ENCODE assay signal across 25 cellular contexts in the genomic region with DNA sequence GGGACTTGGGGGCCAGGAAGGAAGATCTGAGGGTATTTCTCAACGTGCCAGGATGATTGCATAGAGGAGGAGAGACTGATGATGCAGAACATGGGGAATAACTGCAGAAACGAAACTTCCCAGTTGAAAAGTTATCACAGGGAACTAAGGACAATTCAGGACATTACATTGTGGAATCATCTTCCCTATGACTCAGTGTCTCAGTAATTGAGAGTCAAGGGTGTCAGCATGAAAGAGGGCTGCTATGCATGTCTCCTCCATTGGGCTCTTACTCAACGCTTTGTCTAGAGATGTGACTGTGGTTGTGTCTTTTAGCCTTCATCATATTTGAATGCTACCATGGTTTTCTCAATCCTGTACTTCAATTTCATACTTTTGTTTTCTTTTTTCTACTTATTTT. TPM values are rescaled to one million over a fixed set of nuclear protein-coding genes. Genes with fewer than 3 reads are reported as not detected.
A peak's percentile ranks its signal among the peaks of the same experiment; 100 is the strongest.
DNase-seq lines count a peak whose midpoint lies in the region; ATAC-seq, FAIRE-seq and TF ChIP-seq lines count a peak whose summit lies in the region.
"Had no signal": no experiment of that assay in that cellular context is flagged by ENCODE, and none has a peak within 500 bp of the region (broad histone marks: within the 10 kb centered on the region; RNA-seq: fewer than 3 reads in every experiment).

No MANE protein-coding gene starts in this region.

- H3K9me3 ChIP-seq in transverse colon = no peaks in the 10 kb centered on the region
- H3K9me3 ChIP-seq: ovary, sigmoid colon had no signal

- peak; percentile 38 for ATAC-seq in foreskin keratinocyte
- ATAC-seq in activated T-helper 17 cell treated with anti-CD3 and anti-CD28 coated beads, Interleukin-2, amount 50 U/mL, for 72 hours (replicated peaks) = no peak
- ATAC-seq: naive thymus-derived CD8-positive, alpha-beta T cell; SK-N-SH treated with all-trans-retinoic acid at 6 μM for 48 hours had no signal

- peak; percentile 95 for FAIRE-seq in RCC 7860 (lab: Jason Lieb, UNC)
- FAIRE-seq in urothelium cell line (lab: Jason Lieb, UNC) = no peak
- FAIRE-seq: GM18507 had no signal

- no peaks in the 10 kb centered on the region for H3K36me3 ChIP-seq in transverse colon
- H3K36me3 ChIP-seq: ovary, sigmoid colon, WERI-Rb-1 had no signal

- WGBS in transverse colon (ENCODE audit: low coverage in 1 of 2), 2 donors = 60 to 72% methylated on average over 3 of the region's 3 CpGs

- in situ Hi-C loops in transverse colon (cut with MboI; ENCODE audit: low pct_ligation_motif_present in 1 of 4, low pct_unique_long_range_greater_than_20kb in 1 of 4, low sequenced_read_pairs in 3 of 4) = no loop called here

- intact Hi-C loops in transverse colon (cut with DNase I; ENCODE audit: low total_unique reads) = no loop called here

- H3K27me3 Mint-ChIP-seq in activated T-helper 17 cell treated with anti-CD3 and anti-CD28 coated beads, Interleukin-2, amount 50 U/mL, for 72 hours = peaks cover 3% of the 10 kb centered on the region
- H3K27me3 Mint-ChIP-seq: activated naive CD8-positive, alpha-beta T cell treated with anti-CD3 and anti-CD28 coated beads, Interleukin-2, amount 10 ng/mL, durations not matched to agents 7 days and 5 days; IgD-negative memory B cell had no signal

- no peak overlapping the region for H3K4me3 ChIP-seq in transverse colon
- H3K4me3 ChIP-seq: ovary, sigmoid colon had no signal

- H3K27ac Mint-ChIP-seq in activated T-helper 17 cell treated with anti-CD3 and anti-CD28 coated beads, Interleukin-2, amount 50 U/mL, for 72 hours = no peak overlapping the region
- H3K27ac Mint-ChIP-seq: activated naive CD8-positive, alpha-beta T cell treated with anti-CD3 and anti-CD28 coated beads, Interleukin-2, amount 10 ng/mL, durations not matched to agents 7 days and 5 days; IgD-negative memory B cell; naive thymus-derived CD8-positive, alpha-beta T cell had no signal

- peaks cover 3% of the 10 kb centered on the region for H3K9me3 Mint-ChIP-seq in activated T-helper 17 cell treated with anti-CD3 and anti-CD28 coated beads, Interleukin-2, amount 50 U/mL, for 72 hours
- H3K9me3 Mint-ChIP-seq: activated naive CD8-positive, alpha-beta T cell treated with anti-CD3 and anti-CD28 coated beads, Interleukin-2, amount 10 ng/mL, durations not matched to agents 7 days and 5 days had no signal

- H3K36me3 Mint-ChIP-seq in activated T-helper 17 cell treated with anti-CD3 and anti-CD28 coated beads, Interleukin-2, amount 50 U/mL, for 72 hours (ENCODE audit: low read depth) = no peaks in the 10 kb centered on the region
- H3K36me3 Mint-ChIP-seq: activated naive CD8-positive, alpha-beta T cell treated with anti-CD3 and anti-CD28 coated beads, Interleukin-2, amount 10 ng/mL, durations not matched to agents 7 days and 5 days; IgD-negative memory B cell; naive thymus-derived CD8-positive, alpha-beta T cell had no signal

- TF ChIP-seq POLR2A in transverse colon (IDR thresholded peaks at IDR 0.05) = no peak

- H3K4me3 Mint-ChIP-seq in activated T-helper 17 cell treated with anti-CD3 and anti-CD28 coated beads, Interleukin-2, amount 50 U/mL, for 72 hours = no peak overlapping the region
- H3K4me3 Mint-ChIP-seq: activated naive CD8-positive, alpha-beta T cell treated with anti-CD3 and anti-CD28 coated beads, Interleukin-2, amount 10 ng/mL, durations not matched to agents 7 days and 5 days; IgD-negative memory B cell; naive thymus-derived CD8-positive, alpha-beta T cell had no signal

- no peaks in the 10 kb centered on the region for H3K4me1 Mint-ChIP-seq in activated T-helper 17 cell treated with anti-CD3 and anti-CD28 coated beads, Interleukin-2, amount 50 U/mL, for 72 hours
- H3K4me1 Mint-ChIP-seq: activated naive CD8-positive, alpha-beta T cell treated with anti-CD3 and anti-CD28 coated beads, Interleukin-2, amount 10 ng/mL, durations not matched to agents 7 days and 5 days; IgD-negative memory B cell; naive thymus-derived CD8-positive, alpha-beta T cell had no signal

- H3K27me3 ChIP-seq in foreskin keratinocyte = no peaks in the 10 kb centered on the region
- H3K27me3 ChIP-seq in transverse colon = no peaks in the 10 kb centered on the region
- H3K27me3 ChIP-seq: ovary, sigmoid colon had no signal

- no peak for TF ChIP-seq CTCF in foreskin keratinocyte (conservative IDR thresholded peaks at IDR 0.05)
- TF ChIP-seq CTCF in transverse colon (IDR thresholded peaks at IDR 0.05) = no peak

- no peak for TF ChIP-seq EP300 in transverse colon (IDR thresholded peaks at IDR 0.05; ENCODE audit: low read depth)

- peak; percentile 62 for DNase-seq in EL
- peak; percentile 93 for DNase-seq in RCC 7860 (ENCODE audit: low spot score)
- DNase-seq in foreskin keratinocyte = peak in 1 of 2 donors; percentile 9
- peak; percentile 8 for DNase-seq in urothelium cell line (ENCODE audit: low spot score)
- DNase-seq in RPMI8226 = no peak
- no peak for DNase-seq in transverse colon
- DNase-seq: activated CD4-positive, alpha-beta T cell treated with anti-CD3 and anti-CD28 coated beads, Interleukin-2, amount 50 U/mL, for 4 hours; activated CD8-positive, alpha-beta memory T cell treated with anti-CD3 and anti-CD28 coated beads, Interleukin-2, amount 50 U/mL, for 4 hours; activated naive CD8-positive, alpha-beta T cell treated with anti-CD3 and anti-CD28 coated beads, Interleukin-2, amount 10 ng/mL, durations not matched to agents 7 days and 5 days; COR-L47; erythroblast; H7; mesendoderm; MM.1S; naive thymus-derived CD8-positive, alpha-beta T cell; NCI-H1436; NCI-H526; ovary; sigmoid colon; WERI-Rb-1 had no signal

- no peaks in the 10 kb centered on the region for H3K4me1 ChIP-seq in foreskin keratinocyte
- H3K4me1 ChIP-seq in transverse colon = no peaks in the 10 kb centered on the region

- no peak overlapping the region for H3K27ac ChIP-seq in foreskin keratinocyte
- no peak overlapping the region for H3K27ac ChIP-seq in transverse colon
- H3K27ac ChIP-seq: ovary, sigmoid colon, WERI-Rb-1 had no signal

RNA-seq across cellular contexts. Expression of a gene that starts 48.9 kb away (rescaled TPM):
- total RNA-seq in foreskin keratinocyte (0.04 and 6.0 TPM in 2 replicates), transverse colon (1 to 10 TPM in 2 of 4 donors, under 1 TPM in 2; 0.40 to 4.1 (median 0.97) TPM)
- 1.6 TPM in 1 of 2 replicates, not detected in the other for polyA plus RNA-seq in foreskin keratinocyte
- not detected for total RNA-seq in activated T-helper 17 cell treated with anti-CD3 and anti-CD28 coated beads, Interleukin-2, amount 50 U/mL, for 72 hours
- total RNA-seq: activated naive CD8-positive, alpha-beta T cell treated with anti-CD3 and anti-CD28 coated beads, Interleukin-2, amount 10 ng/mL, durations not matched to agents 7 days and 5 days; H7; naive thymus-derived CD8-positive, alpha-beta T cell; T-helper 2 cell treated with Interferon-gamma antibody and Interleukin-4, amounts not matched to agents 100 ng/mL and 5 ng/mL, for 36 hours had no signal
- polyA plus RNA-seq: IgD-negative memory B cell; naive thymus-derived CD8-positive, alpha-beta T cell had no signal

Comparison
In these comparisons a context has a peak if more than half of its experiments do, and no peak if none do; other contexts are left out.
1. DNase-seq: peak in EL (single experiment), RCC 7860 (single experiment) and urothelium cell line (single experiment); none in RPMI8226 (single experiment) and transverse colon (single experiment).